7 cellular contexts compared by ENCODE assay signal in genomic region chr2:231514225-231514950, GRCh38. TPM values are rescaled to one million over a fixed set of nuclear protein-coding genes. Genes with fewer than 3 reads are reported as not detected.
DNase-seq lines count a peak whose midpoint lies in the region; ATAC-seq, FAIRE-seq and TF ChIP-seq lines count a peak whose summit lies in the region.

No MANE protein-coding gene starts in this region.

- H3K4me3 ChIP-seq in astrocyte of the cerebellum (ENCODE audit: low read depth, low read length) (peak overlapping the region; percentile 79), hepatocyte (peak overlapping the region; percentile 35)

- H3K27ac ChIP-seq in hepatocyte: peak overlapping the region; percentile 69

- peak; percentile 98 for ATAC-seq in HG02973 (IDR thresholded peaks at IDR 0.05; ENCODE audit: unreplicated experiment)

- H3K9me2 ChIP-seq in hepatocyte (replicated peaks; ENCODE audit: insufficient read depth): no peaks in the 10 kb centered on the region

- H3K36me3 ChIP-seq in hepatocyte (replicated peaks; ENCODE audit: insufficient read depth, low read depth): no peaks in the 10 kb centered on the region

- peak overlapping the region; percentile 66 for H2AFZ ChIP-seq in hepatocyte

- H3K4me2 ChIP-seq in hepatocyte: peak overlapping the region; percentile 77

- no peaks in the 10 kb centered on the region for H4K20me1 ChIP-seq in hepatocyte (ENCODE audit: insufficient read depth, poor library complexity, severe bottlenecking)

- in situ Hi-C loops in astrocyte of the cerebellum (cut with HindIII; ENCODE audit: low sequenced_read_pairs): no loop called here

- H3K4me1 ChIP-seq in hepatocyte (ENCODE audit: insufficient read depth): no peaks in the 10 kb centered on the region

- no peaks in the 10 kb centered on the region for H3K79me2 ChIP-seq in hepatocyte

- H3K9me3 ChIP-seq in hepatocyte (ENCODE audit: low read depth): no peaks in the 10 kb centered on the region

- 6% methylated on average over 51 of the region's 87 CpGs for WGBS in hepatocyte (ENCODE audit: low lambda C conversion rate, missing lambda C conversion rate)

- FAIRE-seq in GM18507 (lab: Jason Lieb, UNC): peak; percentile 97

- DNase-seq in GM18507 (ENCODE audit: extremely low spot score, insufficient read length, low read depth) (peak; percentile 99), NCI-H1930 (lab: John Stamatoyannopoulos, UW) (peak; percentile 92 to 96), T-helper 22 cell (ENCODE audit: low read depth) (peak; percentile 98), astrocyte of the cerebellum (ENCODE audit: low read depth) (peak; percentile 84), hepatocyte (ENCODE audit: low spot score) (peak; percentile 99), renal cortical epithelial cell (ENCODE audit: low read depth) (peak; percentile 85)

- no peaks in the 10 kb centered on the region for H3K27me3 ChIP-seq in hepatocyte

- TF ChIP-seq CTCF in astrocyte of the cerebellum (IDR thresholded peaks at IDR 0.05; ENCODE audit: low read depth, low read length, missing control alignments): no peak
- TF ChIP-seq CTCF in hepatocyte (IDR thresholded peaks at IDR 0.05; ENCODE audit: poor library complexity): no peak

RNA-seq across cellular contexts. Expression of gene NMUR1, which starts 15.9 kb away (rescaled TPM):
- 0.33 and 0.48 TPM in 2 replicates for total RNA-seq in hepatocyte
- 0.37 TPM in 1 of 2 replicates, not detected in the other for polyA plus RNA-seq in hepatocyte
- 0.05 TPM in 1 of 2 replicates, not detected in the other for total RNA-seq in renal cortical epithelial cell

RNA-seq across cellular contexts. Expression of gene NCL, which starts 50.1 kb away (rescaled TPM):
- total RNA-seq in hepatocyte (137 and 193 TPM in 2 replicates), renal cortical epithelial cell (86.7 and 418 TPM in 2 replicates)
- polyA plus RNA-seq in hepatocyte: 349 and 368 TPM in 2 replicates

Comparison
In these comparisons a context has a peak if more than half of its experiments do, and no peak if none do; other contexts are left out.
1. Peak in every context shown above with its lines: DNase-seq, ATAC-seq, H3K4me3 ChIP-seq and H3K27ac ChIP-seq.